1 cellular context compared by ENCODE assay signal in the genomic region with DNA sequence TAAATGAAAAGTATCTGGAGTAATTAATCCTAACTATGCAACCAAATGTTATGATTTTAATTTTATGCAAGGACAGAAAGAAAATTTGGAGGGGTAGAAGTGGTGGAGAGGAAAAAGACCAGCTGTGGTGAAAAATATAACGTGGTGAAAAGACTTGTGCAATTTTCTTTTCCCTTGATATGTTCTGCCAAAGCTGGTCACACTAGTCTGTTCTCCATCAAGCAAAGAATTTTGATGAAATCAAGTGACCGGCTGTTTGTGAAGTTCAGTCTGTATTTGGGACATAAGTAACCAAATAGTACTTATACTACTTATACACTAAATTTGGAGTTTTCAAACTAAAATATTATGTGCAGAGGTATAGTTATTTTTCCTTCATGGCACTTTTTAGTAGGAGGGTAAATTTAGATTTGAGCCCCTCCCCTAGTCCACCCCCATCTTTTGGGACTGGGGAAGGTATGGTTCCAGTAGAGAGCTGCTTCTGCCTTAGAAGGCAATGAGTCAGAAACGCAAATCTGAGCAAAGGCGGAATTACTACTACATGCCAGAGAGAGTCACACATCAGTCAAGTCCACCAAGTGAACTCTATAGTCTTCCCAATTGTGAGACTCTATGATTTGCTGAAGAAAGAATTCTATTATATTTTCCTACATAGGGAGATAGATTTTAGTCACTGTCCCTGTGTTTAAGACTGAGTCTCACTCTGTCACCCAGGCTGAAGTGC.
A peak's percentile ranks its signal among the peaks of the same experiment; 100 is the strongest.
TF ChIP-seq lines count a peak whose summit lies in the region.

No MANE protein-coding gene starts in this region.

TF ChIP-seq in HepG2, 621 proteins besides CTCF, POLR2A, EP300 and RAD21:
- TF ChIP-seq TOE1 (CRISPR knock-in tag; IDR thresholded peaks at IDR 0.05), result 0 out of 2 replicates have a peak, but pooled peaks have one; percentile 10
- TF ChIP-seq, protein P1, sequence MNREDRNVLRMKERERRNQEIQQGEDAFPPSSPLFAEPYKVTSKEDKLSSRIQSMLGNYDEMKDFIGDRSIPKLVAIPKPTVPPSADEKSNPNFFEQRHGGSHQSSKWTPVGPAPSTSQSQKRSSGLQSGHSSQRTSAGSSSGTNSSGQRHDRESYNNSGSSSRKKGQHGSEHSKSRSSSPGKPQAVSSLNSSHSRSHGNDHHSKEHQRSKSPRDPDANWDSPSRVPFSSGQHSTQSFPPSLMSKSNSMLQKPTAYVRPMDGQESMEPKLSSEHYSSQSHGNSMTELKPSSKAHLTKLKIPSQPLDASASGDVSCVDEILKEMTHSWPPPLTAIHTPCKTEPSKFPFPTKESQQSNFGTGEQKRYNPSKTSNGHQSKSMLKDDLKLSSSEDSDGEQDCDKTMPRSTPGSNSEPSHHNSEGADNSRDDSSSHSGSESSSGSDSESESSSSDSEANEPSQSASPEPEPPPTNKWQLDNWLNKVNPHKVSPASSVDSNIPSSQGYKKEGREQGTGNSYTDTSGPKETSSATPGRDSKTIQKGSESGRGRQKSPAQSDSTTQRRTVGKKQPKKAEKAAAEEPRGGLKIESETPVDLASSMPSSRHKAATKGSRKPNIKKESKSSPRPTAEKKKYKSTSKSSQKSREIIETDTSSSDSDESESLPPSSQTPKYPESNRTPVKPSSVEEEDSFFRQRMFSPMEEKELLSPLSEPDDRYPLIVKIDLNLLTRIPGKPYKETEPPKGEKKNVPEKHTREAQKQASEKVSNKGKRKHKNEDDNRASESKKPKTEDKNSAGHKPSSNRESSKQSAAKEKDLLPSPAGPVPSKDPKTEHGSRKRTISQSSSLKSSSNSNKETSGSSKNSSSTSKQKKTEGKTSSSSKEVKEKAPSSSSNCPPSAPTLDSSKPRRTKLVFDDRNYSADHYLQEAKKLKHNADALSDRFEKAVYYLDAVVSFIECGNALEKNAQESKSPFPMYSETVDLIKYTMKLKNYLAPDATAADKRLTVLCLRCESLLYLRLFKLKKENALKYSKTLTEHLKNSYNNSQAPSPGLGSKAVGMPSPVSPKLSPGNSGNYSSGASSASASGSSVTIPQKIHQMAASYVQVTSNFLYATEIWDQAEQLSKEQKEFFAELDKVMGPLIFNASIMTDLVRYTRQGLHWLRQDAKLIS (CRISPR knock-in tag; IDR thresholded peaks at IDR 0.05), result no peak
- no peak for TF ChIP-seq MAF1 (CRISPR knock-in tag; IDR thresholded peaks at IDR 0.05; ENCODE audit: borderline replicate concordance)
- no peak for TF ChIP-seq PTBP1 (IDR thresholded peaks at IDR 0.05; ENCODE audit: low read depth, low read length, poor library complexity, severe bottlenecking)
- no peak for TF ChIP-seq ZNF567 (CRISPR knock-in tag; IDR thresholded peaks at IDR 0.05; ENCODE audit: borderline replicate concordance)
- no peak for TF ChIP-seq ZNF879 (CRISPR knock-in tag; IDR thresholded peaks at IDR 0.05)
- 0 out of 2 replicates have a peak, but pooled peaks have one; percentile 14 for TF ChIP-seq ZNF337 (CRISPR knock-in tag; IDR thresholded peaks at IDR 0.05; ENCODE audit: borderline replicate concordance, low read depth)
- no peak for TF ChIP-seq PHF20 (CRISPR knock-in tag; IDR thresholded peaks at IDR 0.05)
- TF ChIP-seq RAD51 (IDR thresholded peaks at IDR 0.05; ENCODE audit: borderline replicate concordance), result no peak
- no peak for TF ChIP-seq ZNF629 (CRISPR knock-in tag; conservative IDR thresholded peaks at IDR 0.05)
- no peak for TF ChIP-seq POLR2AphosphoS2 (IDR thresholded peaks at IDR 0.05; ENCODE audit: low read depth, low read length)
